Comparison of ENCODE assay signal across 1 cellular context in the genomic region with DNA sequence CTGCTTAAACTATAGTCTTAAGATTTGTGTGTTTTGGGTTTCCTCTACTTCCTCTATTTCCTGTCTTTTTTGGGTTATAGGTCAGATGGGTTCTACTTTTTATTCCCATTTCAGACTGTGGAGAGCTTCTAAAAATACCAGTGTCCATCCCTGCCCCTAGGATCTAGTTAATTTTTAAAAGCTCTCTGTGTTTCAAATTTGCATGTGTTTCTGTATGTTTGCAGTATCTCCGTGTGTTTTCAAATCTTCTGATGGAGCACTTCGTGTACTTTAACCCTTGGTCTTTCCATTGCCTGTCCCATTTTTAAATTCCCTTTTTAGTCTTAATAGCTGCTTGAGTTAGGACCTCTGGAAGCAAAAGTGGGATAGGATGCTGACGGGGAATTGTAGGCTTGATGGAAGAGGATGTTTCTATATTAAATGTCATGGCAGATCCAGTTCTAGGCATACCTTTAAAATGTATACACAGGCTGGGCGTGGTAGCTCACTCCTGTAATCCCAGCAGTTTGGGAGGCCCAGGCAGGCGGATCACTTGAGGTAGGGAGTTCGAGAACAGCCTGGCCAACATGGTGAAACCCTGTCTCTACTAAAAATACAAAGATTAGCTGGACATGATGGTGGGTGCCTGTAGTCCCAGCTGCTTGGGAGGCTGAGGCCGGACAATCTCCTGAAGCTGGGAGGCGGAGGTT.
TF ChIP-seq lines count a peak whose summit lies in the region.

No MANE protein-coding gene starts in this region.

TF ChIP-seq in liver, 16 proteins besides CTCF, POLR2A, EP300 and RAD21 (continued from another document):
- TF ChIP-seq ZBTB33 (IDR thresholded peaks at IDR 0.05) (peak; percentile 55), FOXA1 (IDR thresholded peaks at IDR 0.05) (peak; percentile 62), HNF4G (IDR thresholded peaks at IDR 0.05) (peak; percentile 54), GABPA (IDR thresholded peaks at IDR 0.05 in 1 of 2, conservative IDR thresholded peaks at IDR 0.05 in 1 of 2) (peak in 1 of 2 donors; percentile 57), NR2F2 (IDR thresholded peaks at IDR 0.05) (peak; percentile 28), JUND (IDR thresholded peaks at IDR 0.05) (peak; percentile 42 to 65), SP1 (IDR thresholded peaks at IDR 0.05) (peak; percentile 88), FOXA2 (IDR thresholded peaks at IDR 0.05) (peak; percentile 58), HNF4A (conservative IDR thresholded peaks at IDR 0.05) (peak; percentile 92), RXRA (IDR thresholded peaks at IDR 0.05) (peak; percentile 72 to 79), YY1 (IDR thresholded peaks at IDR 0.05) (peak; percentile 96)
TF ChIP-seq in liver: peak in this region for 13.
